In genomic region chr19:35211545-35212230, GRCh38 we compare ENCODE assay signal across 9 cellular contexts.
DNase-seq lines count a peak whose midpoint lies in the region; ATAC-seq lines count a peak whose summit lies in the region.
"Had no signal": no experiment of that assay in that cellular context is flagged by ENCODE, and none has a peak within 500 bp of the region (broad histone marks: within the 10 kb centered on the region; RNA-seq: fewer than 3 reads in every experiment).

No MANE protein-coding gene starts in this region.

- peak; percentile 25 to 29 for ATAC-seq in stimulated activated naive B cell treated with anti-CD40 and anti-IgM and Interleukin-4, amounts not matched to agents 10 μg/mL and 1 μg/mL and 100 μg/mL, for 72 hours (replicated peaks)
- ATAC-seq in GM18868 (IDR thresholded peaks at IDR 0.05; ENCODE audit: unreplicated experiment): no peak
- no peak for ATAC-seq in HG03460 (IDR thresholded peaks at IDR 0.05; ENCODE audit: unreplicated experiment)
- ATAC-seq: PC-3 had no signal

- no peaks in the 10 kb centered on the region for H3K27me3 Mint-ChIP-seq in stimulated activated naive B cell treated with anti-CD40 and anti-IgM and Interleukin-4, amounts not matched to agents 10 μg/mL and 1 μg/mL and 100 μg/mL, for 72 hours

- peak overlapping the region; percentile 95 for H3K27ac Mint-ChIP-seq in stimulated activated naive B cell treated with anti-CD40 and anti-IgM and Interleukin-4, amounts not matched to agents 10 μg/mL and 1 μg/mL and 100 μg/mL, for 72 hours

- DNase-seq in NOMO-1 treated with DMSO at 0.1 percent for 48 hours (lab: John Stamatoyannopoulos, UW; ENCODE audit: unreplicated experiment): peak; percentile 34
- DNase-seq in activated T-cell treated with anti-CD3 and anti-CD28 coated beads, Interleukin-2, amount 50 U/mL, for 48 hours: peak; percentile 60 to 66
- DNase-seq in islet precursor cell: peak; percentile 31
- peak; percentile 58 for DNase-seq in stimulated activated naive B cell treated with anti-CD40 and anti-IgM and Interleukin-4, amounts not matched to agents 10 μg/mL and 1 μg/mL and 100 μg/mL, for 72 hours
- DNase-seq in dedifferentiated amniotic fluid mesenchymal stem cell (ENCODE audit: extremely low spot score): no peak
- no peak for DNase-seq in NCI-H526 (lab: John Stamatoyannopoulos, UW)
- DNase-seq: PC-3 had no signal

- peaks cover 0 to 1% of the 10 kb centered on the region in 2 donors for H3K9me3 Mint-ChIP-seq in stimulated activated naive B cell treated with anti-CD40 and anti-IgM and Interleukin-4, amounts not matched to agents 10 μg/mL and 1 μg/mL and 100 μg/mL, for 72 hours

- peak overlapping the region; percentile 61 to 70 for H3K4me3 Mint-ChIP-seq in stimulated activated naive B cell treated with anti-CD40 and anti-IgM and Interleukin-4, amounts not matched to agents 10 μg/mL and 1 μg/mL and 100 μg/mL, for 72 hours

- peaks cover 4 to 12% of the 10 kb centered on the region in 2 donors for H3K36me3 Mint-ChIP-seq in stimulated activated naive B cell treated with anti-CD40 and anti-IgM and Interleukin-4, amounts not matched to agents 10 μg/mL and 1 μg/mL and 100 μg/mL, for 72 hours

- peaks cover 48 to 86% of the 10 kb centered on the region in 2 donors for H3K4me1 Mint-ChIP-seq in stimulated activated naive B cell treated with anti-CD40 and anti-IgM and Interleukin-4, amounts not matched to agents 10 μg/mL and 1 μg/mL and 100 μg/mL, for 72 hours

Comparison
In these comparisons a context has a peak if more than half of its experiments do, and no peak if none do; other contexts are left out.
1. DNase-seq: peak in NOMO-1 treated with DMSO at 0.1 percent for 48 hours (single experiment), activated T-cell treated with anti-CD3 and anti-CD28 coated beads, Interleukin-2, amount 50 U/mL, for 48 hours (2 of 2), islet precursor cell (single experiment) and stimulated activated naive B cell treated with anti-CD40 and anti-IgM and Interleukin-4, amounts not matched to agents 10 μg/mL and 1 μg/mL and 100 μg/mL, for 72 hours (single experiment); none in dedifferentiated amniotic fluid mesenchymal stem cell (single experiment) and NCI-H526 (0 of 2).
2. ATAC-seq: peak in stimulated activated naive B cell treated with anti-CD40 and anti-IgM and Interleukin-4, amounts not matched to agents 10 μg/mL and 1 μg/mL and 100 μg/mL, for 72 hours (2 of 2); none in GM18868 (single experiment) and HG03460 (single experiment).